In genomic region chr14:95307402-95308041, GRCh38 we compare ENCODE assay signal across 2 cellular contexts.
TF ChIP-seq lines count a peak whose summit lies in the region.

No MANE protein-coding gene starts in this region.

TF ChIP-seq in HEK293, 187 proteins besides CTCF, POLR2A, EP300 and RAD21:
- TF ChIP-seq ZNF146 (tag by site-specific recombination; IDR thresholded peaks at IDR 0.05) (no peak), ZNF830 (tag by site-specific recombination; IDR thresholded peaks at IDR 0.05; ENCODE audit: low read depth) (no peak), ZNF610 (tag by site-specific recombination; IDR thresholded peaks at IDR 0.05; ENCODE audit: borderline replicate concordance) (no peak), ZIC2 (tag by site-specific recombination; IDR thresholded peaks at IDR 0.05) (peak; percentile 14; the same call in 1 of the 2 replicates)
- TF ChIP-seq, protein P1, sequence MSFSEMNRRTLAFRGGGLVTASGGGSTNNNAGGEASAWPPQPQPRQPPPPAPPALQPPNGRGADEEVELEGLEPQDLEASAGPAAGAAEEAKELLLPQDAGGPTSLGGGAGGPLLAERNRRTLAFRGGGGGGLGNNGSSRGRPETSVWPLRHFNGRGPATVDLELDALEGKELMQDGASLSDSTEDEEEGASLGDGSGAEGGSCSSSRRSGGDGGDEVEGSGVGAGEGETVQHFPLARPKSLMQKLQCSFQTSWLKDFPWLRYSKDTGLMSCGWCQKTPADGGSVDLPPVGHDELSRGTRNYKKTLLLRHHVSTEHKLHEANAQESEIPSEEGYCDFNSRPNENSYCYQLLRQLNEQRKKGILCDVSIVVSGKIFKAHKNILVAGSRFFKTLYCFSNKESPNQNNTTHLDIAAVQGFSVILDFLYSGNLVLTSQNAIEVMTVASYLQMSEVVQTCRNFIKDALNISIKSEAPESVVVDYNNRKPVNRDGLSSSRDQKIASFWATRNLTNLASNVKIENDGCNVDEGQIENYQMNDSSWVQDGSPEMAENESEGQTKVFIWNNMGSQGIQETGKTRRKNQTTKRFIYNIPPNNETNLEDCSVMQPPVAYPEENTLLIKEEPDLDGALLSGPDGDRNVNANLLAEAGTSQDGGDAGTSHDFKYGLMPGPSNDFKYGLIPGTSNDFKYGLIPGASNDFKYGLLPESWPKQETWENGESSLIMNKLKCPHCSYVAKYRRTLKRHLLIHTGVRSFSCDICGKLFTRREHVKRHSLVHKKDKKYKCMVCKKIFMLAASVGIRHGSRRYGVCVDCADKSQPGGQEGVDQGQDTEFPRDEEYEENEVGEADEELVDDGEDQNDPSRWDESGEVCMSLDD (tag by site-specific recombination; IDR thresholded peaks at IDR 0.05), result no peak
TF ChIP-seq in HEK293: peak in this region for 1.

TF ChIP-seq in HepG2, 621 proteins besides CTCF, POLR2A, EP300 and RAD21 (continues in another document):
- TF ChIP-seq ZNF788 (CRISPR knock-in tag; IDR thresholded peaks at IDR 0.05; ENCODE audit: borderline replicate concordance), result no peak
- TF ChIP-seq SOX6 (IDR thresholded peaks at IDR 0.05), result no peak
- peak; percentile 18; the same call in 1 of the 2 replicates for TF ChIP-seq SOX6 (CRISPR knock-in tag; IDR thresholded peaks at IDR 0.05)
- 0 out of 2 replicates have a peak, but pooled peaks have one; percentile 16 for TF ChIP-seq THAP11 (CRISPR knock-in tag; IDR thresholded peaks at IDR 0.05)
- TF ChIP-seq TFE3 (CRISPR knock-in tag; IDR thresholded peaks at IDR 0.05), result peak; percentile 40; the same call in 1 of the 2 replicates
- TF ChIP-seq, protein P2, sequence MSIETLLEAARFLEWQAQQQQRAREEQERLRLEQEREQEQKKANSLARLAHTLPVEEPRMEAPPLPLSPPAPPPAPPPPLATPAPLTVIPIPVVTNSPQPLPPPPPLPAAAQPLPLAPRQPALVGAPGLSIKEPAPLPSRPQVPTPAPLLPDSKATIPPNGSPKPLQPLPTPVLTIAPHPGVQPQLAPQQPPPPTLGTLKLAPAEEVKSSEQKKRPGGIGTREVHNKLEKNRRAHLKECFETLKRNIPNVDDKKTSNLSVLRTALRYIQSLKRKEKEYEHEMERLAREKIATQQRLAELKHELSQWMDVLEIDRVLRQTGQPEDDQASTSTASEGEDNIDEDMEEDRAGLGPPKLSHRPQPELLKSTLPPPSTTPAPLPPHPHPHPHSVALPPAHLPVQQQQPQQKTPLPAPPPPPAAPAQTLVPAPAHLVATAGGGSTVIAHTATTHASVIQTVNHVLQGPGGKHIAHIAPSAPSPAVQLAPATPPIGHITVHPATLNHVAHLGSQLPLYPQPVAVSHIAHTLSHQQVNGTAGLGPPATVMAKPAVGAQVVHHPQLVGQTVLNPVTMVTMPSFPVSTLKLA (IDR thresholded peaks at IDR 0.05), result peak; percentile 67
- 0 out of 4 replicates have a peak, but pooled peaks of 1 of the 2 experiments have one; percentile 45 for TF ChIP-seq NR2F1 (CRISPR knock-in tag; IDR thresholded peaks at IDR 0.05)
- no peak for TF ChIP-seq RBFOX2 (IDR thresholded peaks at IDR 0.05; ENCODE audit: low read depth, low read length)
- peak; percentile 65 for TF ChIP-seq ZNF687 (CRISPR knock-in tag; IDR thresholded peaks at IDR 0.05)
- TF ChIP-seq, protein P3, sequence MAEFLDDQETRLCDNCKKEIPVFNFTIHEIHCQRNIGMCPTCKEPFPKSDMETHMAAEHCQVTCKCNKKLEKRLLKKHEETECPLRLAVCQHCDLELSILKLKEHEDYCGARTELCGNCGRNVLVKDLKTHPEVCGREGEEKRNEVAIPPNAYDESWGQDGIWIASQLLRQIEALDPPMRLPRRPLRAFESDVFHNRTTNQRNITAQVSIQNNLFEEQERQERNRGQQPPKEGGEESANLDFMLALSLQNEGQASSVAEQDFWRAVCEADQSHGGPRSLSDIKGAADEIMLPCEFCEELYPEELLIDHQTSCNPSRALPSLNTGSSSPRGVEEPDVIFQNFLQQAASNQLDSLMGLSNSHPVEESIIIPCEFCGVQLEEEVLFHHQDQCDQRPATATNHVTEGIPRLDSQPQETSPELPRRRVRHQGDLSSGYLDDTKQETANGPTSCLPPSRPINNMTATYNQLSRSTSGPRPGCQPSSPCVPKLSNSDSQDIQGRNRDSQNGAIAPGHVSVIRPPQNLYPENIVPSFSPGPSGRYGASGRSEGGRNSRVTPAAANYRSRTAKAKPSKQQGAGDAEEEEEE (CRISPR knock-in tag; IDR thresholded peaks at IDR 0.05; ENCODE audit: borderline replicate concordance), result no peak
- no peak for TF ChIP-seq ZNF451 (CRISPR knock-in tag; IDR thresholded peaks at IDR 0.05)
- peak; percentile 76 for TF ChIP-seq BHLHE40 (IDR thresholded peaks at IDR 0.05; ENCODE audit: low read length)
- TF ChIP-seq TFDP1 (CRISPR knock-in tag; IDR thresholded peaks at IDR 0.05; ENCODE audit: borderline replicate concordance), result 0 out of 2 replicates have a peak, but pooled peaks have one; percentile 29
- TF ChIP-seq KDM5B (CRISPR knock-in tag; IDR thresholded peaks at IDR 0.05; ENCODE audit: borderline replicate concordance), result 0 out of 2 replicates have a peak, but pooled peaks have one; percentile 19
- no peak for TF ChIP-seq IKZF4 (CRISPR knock-in tag; IDR thresholded peaks at IDR 0.05; ENCODE audit: borderline replicate concordance, low read depth, not compliant biosample characterization)
- TF ChIP-seq, protein P4, sequence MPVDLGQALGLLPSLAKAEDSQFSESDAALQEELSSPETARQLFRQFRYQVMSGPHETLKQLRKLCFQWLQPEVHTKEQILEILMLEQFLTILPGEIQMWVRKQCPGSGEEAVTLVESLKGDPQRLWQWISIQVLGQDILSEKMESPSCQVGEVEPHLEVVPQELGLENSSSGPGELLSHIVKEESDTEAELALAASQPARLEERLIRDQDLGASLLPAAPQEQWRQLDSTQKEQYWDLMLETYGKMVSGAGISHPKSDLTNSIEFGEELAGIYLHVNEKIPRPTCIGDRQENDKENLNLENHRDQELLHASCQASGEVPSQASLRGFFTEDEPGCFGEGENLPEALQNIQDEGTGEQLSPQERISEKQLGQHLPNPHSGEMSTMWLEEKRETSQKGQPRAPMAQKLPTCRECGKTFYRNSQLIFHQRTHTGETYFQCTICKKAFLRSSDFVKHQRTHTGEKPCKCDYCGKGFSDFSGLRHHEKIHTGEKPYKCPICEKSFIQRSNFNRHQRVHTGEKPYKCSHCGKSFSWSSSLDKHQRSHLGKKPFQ (CRISPR knock-in tag; IDR thresholded peaks at IDR 0.05; ENCODE audit: insufficient replicate concordance), result no peak
- 0 out of 2 replicates have a peak, but pooled peaks have one; percentile 23 for TF ChIP-seq RARA (CRISPR knock-in tag; IDR thresholded peaks at IDR 0.05)
- no peak for TF ChIP-seq SOX13 (IDR thresholded peaks at IDR 0.05)
- TF ChIP-seq SOX13 (CRISPR knock-in tag; conservative IDR thresholded peaks at IDR 0.05 in 1 of 2, IDR thresholded peaks at IDR 0.05 in 1 of 2), result peak in 1 of 2 experiments; percentile 39; a peak in 1 of 4 replicates
- no peak for TF ChIP-seq TRIM24 (CRISPR knock-in tag; IDR thresholded peaks at IDR 0.05)
- TF ChIP-seq ZNF530 (CRISPR knock-in tag; IDR thresholded peaks at IDR 0.05; ENCODE audit: low read depth), result no peak
- TF ChIP-seq ZFX (CRISPR knock-in tag; IDR thresholded peaks at IDR 0.05; ENCODE audit: low read depth), result peak; percentile 30; the same call in 1 of the 2 replicates
- peak; percentile 35; the same call in 1 of the 2 replicates for TF ChIP-seq ZFY (CRISPR knock-in tag; IDR thresholded peaks at IDR 0.05)
- TF ChIP-seq ZNF232 (CRISPR knock-in tag; IDR thresholded peaks at IDR 0.05; ENCODE audit: borderline replicate concordance), result no peak
- TF ChIP-seq JUNB (CRISPR knock-in tag; IDR thresholded peaks at IDR 0.05; ENCODE audit: borderline replicate concordance), result no peak
- TF ChIP-seq NFKBIZ (CRISPR knock-in tag; IDR thresholded peaks at IDR 0.05), result 0 out of 2 replicates have a peak, but pooled peaks have one; percentile 31
- no peak for TF ChIP-seq EEA1 (CRISPR knock-in tag; IDR thresholded peaks at IDR 0.05; ENCODE audit: borderline replicate concordance)
- TF ChIP-seq UBTF (CRISPR knock-in tag; IDR thresholded peaks at IDR 0.05), result no peak
- TF ChIP-seq, protein P5, sequence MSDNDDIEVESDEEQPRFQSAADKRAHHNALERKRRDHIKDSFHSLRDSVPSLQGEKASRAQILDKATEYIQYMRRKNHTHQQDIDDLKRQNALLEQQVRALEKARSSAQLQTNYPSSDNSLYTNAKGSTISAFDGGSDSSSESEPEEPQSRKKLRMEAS (IDR thresholded peaks at IDR 0.05), result peak; percentile 56; the same call in 1 of the 2 replicates
- TF ChIP-seq ZNF414 (CRISPR knock-in tag; IDR thresholded peaks at IDR 0.05), result no peak
- peak; percentile 43; the same call in 1 of the 2 replicates for TF ChIP-seq MYC (CRISPR knock-in tag; IDR thresholded peaks at IDR 0.05; ENCODE audit: borderline replicate concordance)
- peak; percentile 40; the same call in 1 of the 2 replicates for TF ChIP-seq FOSL2 (CRISPR knock-in tag; IDR thresholded peaks at IDR 0.05)
- 0 out of 2 replicates have a peak, but pooled peaks have one; percentile 50 for TF ChIP-seq TERF1 (CRISPR knock-in tag; IDR thresholded peaks at IDR 0.05)
